9 cellular contexts compared by ENCODE assay signal in the genomic region with DNA sequence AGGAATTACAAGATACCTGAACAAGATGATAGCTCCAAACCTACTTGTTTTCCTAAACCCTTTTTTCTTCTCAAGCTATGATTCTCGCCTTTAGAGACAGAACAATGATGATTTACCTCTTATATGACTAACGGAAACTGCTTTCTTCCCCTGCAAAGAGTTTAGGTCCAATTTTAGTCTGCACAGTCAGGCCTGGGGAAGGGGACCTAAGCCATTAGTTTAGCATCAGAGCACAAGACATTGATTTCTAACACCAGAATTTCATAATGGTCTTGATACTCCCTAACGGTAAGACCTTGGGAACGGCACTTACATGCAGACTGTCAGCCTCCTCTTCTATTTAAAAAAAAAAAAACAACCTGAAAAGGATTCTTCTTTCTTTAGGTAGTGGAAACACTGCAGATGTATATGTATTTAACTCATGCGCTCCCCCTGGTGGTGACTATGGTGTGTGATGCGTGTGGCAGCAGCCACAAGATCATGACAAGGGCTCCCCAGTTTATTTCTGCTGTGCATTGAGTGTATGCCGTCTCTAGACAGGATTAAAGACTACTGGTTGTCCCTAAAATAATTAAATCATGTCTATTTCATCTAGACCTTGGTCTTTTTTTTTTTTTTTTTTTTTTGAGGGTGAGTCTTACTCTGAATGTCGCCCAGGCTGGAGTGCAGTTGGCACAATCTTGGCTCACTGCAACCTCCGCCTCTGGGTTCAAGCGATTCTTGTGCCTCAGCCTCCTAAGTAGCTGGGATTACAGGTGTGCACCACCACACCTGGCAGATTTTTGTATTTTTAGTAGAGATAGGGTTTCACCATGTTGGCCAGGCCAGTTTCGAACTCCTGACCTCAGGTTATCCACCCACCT. TPM values are rescaled to one million over a fixed set of nuclear protein-coding genes. Genes with fewer than 3 reads are reported as not detected.
DNase-seq lines count a peak whose midpoint lies in the region; ATAC-seq lines count a peak whose summit lies in the region.
"Had no signal": no experiment of that assay in that cellular context is flagged by ENCODE, and none has a peak within 500 bp of the region (broad histone marks: within the 10 kb centered on the region; RNA-seq: fewer than 3 reads in every experiment).

No MANE protein-coding gene starts in this region.

- H3K14ac ChIP-seq in neuronal stem cell (ENCODE audit: low read length), result no peak overlapping the region

- no peaks in the 10 kb centered on the region for H3K79me1 ChIP-seq in neuronal stem cell (ENCODE audit: low read depth, low read length)

- ATAC-seq in activated T-cell treated with anti-CD3 and anti-CD28 coated beads, Interleukin-2, amount 50 U/mL, for 72 hours (replicated peaks in 1 of 2), result peak; percentile 79 to 87
- no peak for ATAC-seq in HG02973 (IDR thresholded peaks at IDR 0.05; ENCODE audit: unreplicated experiment)

- no peak overlapping the region for H2BK120ac ChIP-seq in neuronal stem cell (ENCODE audit: low read depth, low read length)

- no peak overlapping the region for H2BK12ac ChIP-seq in neuronal stem cell (ENCODE audit: low read length)

- H2AK5ac ChIP-seq in neuronal stem cell (ENCODE audit: low read depth, low read length), result no peak overlapping the region

- H2AFZ ChIP-seq in neuronal stem cell (ENCODE audit: low read length), result no peak overlapping the region

- no peak overlapping the region for H4K91ac ChIP-seq in neuronal stem cell (ENCODE audit: low read depth, low read length, poor library complexity)

- no peak overlapping the region for H3K4me2 ChIP-seq in neuronal stem cell (ENCODE audit: insufficient read depth, low read length, poor library complexity, severe bottlenecking)

- no peaks in the 10 kb centered on the region for H3K27me3 ChIP-seq in neuronal stem cell (ENCODE audit: control insufficient read depth in 3 of 3, insufficient read depth in 3 of 3, low read depth in 1 of 3, low read length in 3 of 3)

- no peak overlapping the region for H2BK5ac ChIP-seq in neuronal stem cell (ENCODE audit: low read length)

- H3K27me3 Mint-ChIP-seq in activated T-cell treated with anti-CD3 and anti-CD28 coated beads, Interleukin-2, amount 50 U/mL, for 72 hours (ENCODE audit: low read depth), result no peaks in the 10 kb centered on the region
- H3K27me3 Mint-ChIP-seq: activated naive CD4-positive, alpha-beta T cell treated with anti-CD3 and anti-CD28 coated beads, Interleukin-2, amount 50 U/mL, for 24 hours had no signal

- no peak overlapping the region for H2BK15ac ChIP-seq in neuronal stem cell (ENCODE audit: low read length)

- H3K4me1 Mint-ChIP-seq in activated T-cell treated with anti-CD3 and anti-CD28 coated beads, Interleukin-2, amount 50 U/mL, for 72 hours (ENCODE audit: low read depth), result peaks cover 12% of the 10 kb centered on the region

- no peaks in the 10 kb centered on the region for H3K36me3 Mint-ChIP-seq in activated T-cell treated with anti-CD3 and anti-CD28 coated beads, Interleukin-2, amount 50 U/mL, for 72 hours (ENCODE audit: insufficient read depth in 2 of 2)

- H3K18ac ChIP-seq in neuronal stem cell (ENCODE audit: low read length), result no peak overlapping the region

- H3K27ac Mint-ChIP-seq in activated T-cell treated with anti-CD3 and anti-CD28 coated beads, Interleukin-2, amount 50 U/mL, for 72 hours, result peak overlapping the region; percentile 60

- no CpG with 5 or more reads among the region's 11 CpGs for WGBS in neuronal stem cell (ENCODE audit: extremely low coverage in 2 of 2, insufficient read length in 2 of 2, insufficient replicate concordance in 1 of 2), 2 donors

- H3K9ac ChIP-seq in neuronal stem cell (ENCODE audit: low read depth, low read length, poor library complexity), result no peak overlapping the region

- H3K27ac ChIP-seq in neuronal stem cell (replicated peaks; ENCODE audit: low read length), result no peak overlapping the region

- peaks cover 5 to 15% of the 10 kb centered on the region in 2 donors for H3K36me3 ChIP-seq in neuronal stem cell (replicated peaks in 1 of 2; ENCODE audit: control insufficient read depth in 2 of 2, insufficient read depth in 2 of 2, low read length in 2 of 2)

- peak; percentile 91 for DNase-seq in DMS53 (lab: John Stamatoyannopoulos, UW)
- DNase-seq in LoVo (ENCODE audit: low spot score), result peak; percentile 78
- peak; percentile 91 for DNase-seq in RPMI8226
- peak; percentile 85 to 90 for DNase-seq in activated T-cell treated with anti-CD3 and anti-CD28 coated beads, Interleukin-2, amount 50 U/mL, for 72 hours
- peak; percentile 67 for DNase-seq in fibroblast of the conjunctiva (ENCODE audit: low read depth)
- DNase-seq in neuronal stem cell (ENCODE audit: low spot score), result peak; percentile 76
- DNase-seq in stromal cell of bone marrow (ENCODE audit: low read depth), result peak; percentile 40

- no peak overlapping the region for H3K4ac ChIP-seq in neuronal stem cell (ENCODE audit: low read length)

- no peaks in the 10 kb centered on the region for H3K9me3 Mint-ChIP-seq in activated T-cell treated with anti-CD3 and anti-CD28 coated beads, Interleukin-2, amount 50 U/mL, for 72 hours
- H3K9me3 Mint-ChIP-seq: activated naive CD4-positive, alpha-beta T cell treated with anti-CD3 and anti-CD28 coated beads, Interleukin-2, amount 50 U/mL, for 24 hours had no signal

- H3K9me3 ChIP-seq in neuronal stem cell (replicated peaks in 1 of 2; ENCODE audit: control insufficient read depth in 2 of 2, insufficient read depth in 1 of 2, low read depth in 1 of 2, low read length in 2 of 2), result no peaks in the 10 kb centered on the region

- peaks cover 0 to 7% of the 10 kb centered on the region in 2 donors for H3K4me1 ChIP-seq in neuronal stem cell (ENCODE audit: control insufficient read depth in 2 of 2, insufficient read depth in 1 of 2, low read depth in 1 of 2, low read length in 2 of 2)

- no peak overlapping the region for H3K23ac ChIP-seq in neuronal stem cell (ENCODE audit: low read depth, low read length, poor library complexity)

- no peak overlapping the region for H4K8ac ChIP-seq in neuronal stem cell (ENCODE audit: low read depth, low read length)

- no peak overlapping the region for H3K4me3 ChIP-seq in neuronal stem cell (ENCODE audit: low read length in 2 of 2)

- no peak overlapping the region for H3K4me3 Mint-ChIP-seq in activated T-cell treated with anti-CD3 and anti-CD28 coated beads, Interleukin-2, amount 50 U/mL, for 72 hours
- H3K4me3 Mint-ChIP-seq: activated naive CD4-positive, alpha-beta T cell treated with anti-CD3 and anti-CD28 coated beads, Interleukin-2, amount 50 U/mL, for 24 hours had no signal

RNA-seq across cellular contexts. Expression of a gene that starts 37.3 kb away (rescaled TPM):
- 10 to 100 TPM; 41.9 to 61.3 TPM for total RNA-seq in activated T-cell treated with anti-CD3 and anti-CD28 coated beads, Interleukin-2, amount 50 U/mL, for 72 hours
- 23.9 TPM for polyA plus RNA-seq in neuronal stem cell (2013, experiment 1 of 2)
- polyA plus RNA-seq in neuronal stem cell (2013, experiment 2 of 2), result 22.3 TPM

RNA-seq across cellular contexts. Expression of a gene that starts 50.2 kb away (rescaled TPM):
- total RNA-seq in activated T-cell treated with anti-CD3 and anti-CD28 coated beads, Interleukin-2, amount 50 U/mL, for 72 hours, result 10 to 100 TPM; 41.6 to 42.5 TPM
- polyA plus RNA-seq in neuronal stem cell (2013, experiment 1 of 2), result 33.1 TPM
- 33.5 TPM for polyA plus RNA-seq in neuronal stem cell (2013, experiment 2 of 2)

RNA-seq across cellular contexts. Expression of a gene that starts 57.2 kb away (rescaled TPM):
- total RNA-seq in activated T-cell treated with anti-CD3 and anti-CD28 coated beads, Interleukin-2, amount 50 U/mL, for 72 hours, result 10 to 100 TPM; 73.1 to 89.9 TPM
- 8.5 TPM for polyA plus RNA-seq in neuronal stem cell (2013, experiment 1 of 2)
- 8.0 TPM for polyA plus RNA-seq in neuronal stem cell (2013, experiment 2 of 2)

Comparison
In these comparisons a context has a peak if more than half of its experiments do, and no peak if none do; other contexts are left out.
1. DNase-seq: peak in every context shown above with its lines; median percentile 91 in DMS53; 91 in RPMI8226; 88 in activated T-cell treated with anti-CD3 and anti-CD28 coated beads, Interleukin-2, amount 50 U/mL, for 72 hours; 78 in LoVo; 76 in neuronal stem cell; 67 in fibroblast of the conjunctiva; 40 in stromal cell of bone marrow.